23 cellular contexts compared by ENCODE assay signal in the genomic region with DNA sequence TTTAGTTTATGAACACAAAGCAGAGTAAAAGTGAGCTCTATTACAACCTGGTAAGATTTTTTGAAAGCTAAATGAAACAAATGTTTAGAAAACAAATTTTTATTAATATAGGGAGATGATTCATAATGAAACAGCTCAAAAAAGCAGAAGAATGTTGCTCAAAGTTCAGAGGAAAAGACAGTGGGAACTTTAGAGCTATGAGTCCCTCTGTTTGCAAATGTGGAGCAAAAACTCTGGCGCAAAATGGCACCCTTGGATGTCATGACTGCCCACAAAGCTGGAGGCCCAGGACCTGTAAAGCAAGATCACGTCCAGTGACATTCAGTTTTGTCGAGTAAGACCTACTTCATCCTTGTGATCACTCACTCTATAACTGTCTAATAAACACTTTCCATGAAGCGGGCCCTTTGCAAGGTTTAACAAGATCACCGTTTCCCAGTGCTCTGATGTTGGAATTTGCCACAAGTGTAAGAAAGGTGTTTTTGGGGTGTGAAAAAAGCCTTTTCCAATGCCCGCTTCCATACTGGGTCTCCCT. TPM values are rescaled to one million over a fixed set of nuclear protein-coding genes. Genes with fewer than 3 reads are reported as not detected.
DNase-seq lines count a peak whose midpoint lies in the region; ATAC-seq, FAIRE-seq and TF ChIP-seq lines count a peak whose summit lies in the region.
"Had no signal": no experiment of that assay in that cellular context is flagged by ENCODE, and none has a peak within 500 bp of the region (broad histone marks: within the 10 kb centered on the region; RNA-seq: fewer than 3 reads in every experiment).

No MANE protein-coding gene starts in this region.

- FAIRE-seq in pancreas (lab: Jason Lieb, UNC): peak; percentile 34
- FAIRE-seq: urothelium cell line had no signal

- in situ Hi-C loops in HAP-1 (cut with MboI; ENCODE audit: low sequenced_read_pairs): no loop called here

- peak overlapping the region; percentile 40; the same call in 1 of the 2 replicates for H3K27ac Mint-ChIP-seq in HFFc6
- H3K27ac Mint-ChIP-seq: activated CD8-positive, alpha-beta T cell treated with anti-CD3 and anti-CD28 coated beads for 36 hours; activated naive CD4-positive, alpha-beta T cell treated with anti-CD3 and anti-CD28 coated beads, Interleukin-2, amount 50 U/mL, for 72 hours; activated T-cell treated with anti-CD3 and anti-CD28 coated beads, Interleukin-2, amount 50 U/mL, for 72 hours; brain; H9; memory B cell had no signal

- peak overlapping the region; percentile 81 for H3K4me2 ChIP-seq in OCI-LY3 (ENCODE audit: low read length)

- H3K4me1 ChIP-seq in OCI-LY3 (ENCODE audit: low read length): peaks cover 24% of the 10 kb centered on the region
- H3K4me1 ChIP-seq in pancreas: no peaks in the 10 kb centered on the region
- H3K4me1 ChIP-seq in HAP-1: no peaks in the 10 kb centered on the region
- H3K4me1 ChIP-seq: parathyroid adenoma had no signal

- H3K27me3 Mint-ChIP-seq in HFFc6 (ENCODE audit: insufficient read depth): no peaks in the 10 kb centered on the region
- H3K27me3 Mint-ChIP-seq: memory B cell had no signal

- H3K4me3 ChIP-seq in OCI-LY3 (ENCODE audit: low read length): peak overlapping the region; percentile 49; the same call in 1 of the 2 replicates
- H3K4me3 ChIP-seq in pancreas: no peak overlapping the region
- H3K4me3 ChIP-seq in HAP-1: no peak overlapping the region

- H3K27ac ChIP-seq in OCI-LY3 (ENCODE audit: low read length) (peak overlapping the region; percentile 29; the same call in 1 of the 2 replicates), pancreas (no peak overlapping the region)
- H3K27ac ChIP-seq: parathyroid adenoma, VCaP had no signal

- H3K27me3 ChIP-seq in OCI-LY3 (ENCODE audit: low read depth, low read length) (peaks cover 2% of the 10 kb centered on the region), pancreas (no peaks in the 10 kb centered on the region), HAP-1 (ENCODE audit: low read depth) (peaks cover 6% of the 10 kb centered on the region)

- H3K36me3 ChIP-seq in OCI-LY3 (replicated peaks; ENCODE audit: low read depth, low read length) (no peaks in the 10 kb centered on the region), pancreas (no peaks in the 10 kb centered on the region), HAP-1 (replicated peaks) (no peaks in the 10 kb centered on the region)

- DNase-seq in HFFc6 (no peak), pancreas (no peak), HAP-1 (ENCODE audit: low spot score in 2 of 2) (no peak)
- DNase-seq in activated CD4-positive, alpha-beta T cell treated with anti-CD3 and anti-CD28 coated beads, Interleukin-2, amount 50 U/mL, for 1 hour: no peak
- no peak for DNase-seq in activated CD4-positive, alpha-beta T cell treated with anti-CD3 and anti-CD28 coated beads for 48 hours
- DNase-seq: activated CD8-positive, alpha-beta T cell treated with anti-CD3 and anti-CD28 coated beads for 36 hours; activated T-cell treated with anti-CD3 and anti-CD28 coated beads, Interleukin-2, amount 50 U/mL, for 72 hours; COR-L47; cortex of kidney; H9; naive thymus-derived CD8-positive, alpha-beta T cell; NCI-H1930; NCI-H345; stimulated activated CD4-positive, alpha-beta T cell treated with anti-CD3 and anti-CD28 coated beads, Interleukin-2, amount 100 ng/mL, for 48 hours had no signal

- 84 to 96% methylated on average over 6 of the region's 6 CpGs for WGBS in pancreas, 2 donors

- H3K36me3 Mint-ChIP-seq in HFFc6 (ENCODE audit: low read depth): no peaks in the 10 kb centered on the region
- H3K36me3 Mint-ChIP-seq: activated naive CD4-positive, alpha-beta T cell treated with anti-CD3 and anti-CD28 coated beads, Interleukin-2, amount 50 U/mL, for 72 hours; brain; memory B cell; naive thymus-derived CD8-positive, alpha-beta T cell had no signal

- TF ChIP-seq CTCF in HFFc6 (IDR thresholded peaks at IDR 0.05) (no peak), OCI-LY3 (IDR thresholded peaks at IDR 0.05; ENCODE audit: low read depth, low read length) (no peak), pancreas (IDR thresholded peaks at IDR 0.05) (no peak)

- no peaks in the 10 kb centered on the region for H3K9me3 Mint-ChIP-seq in HFFc6
- H3K9me3 Mint-ChIP-seq: activated CD8-positive, alpha-beta T cell treated with anti-CD3 and anti-CD28 coated beads for 36 hours; activated naive CD4-positive, alpha-beta T cell treated with anti-CD3 and anti-CD28 coated beads, Interleukin-2, amount 50 U/mL, for 72 hours; activated T-cell treated with anti-CD3 and anti-CD28 coated beads, Interleukin-2, amount 50 U/mL, for 72 hours; brain; H9; memory B cell; naive thymus-derived CD8-positive, alpha-beta T cell had no signal

- H3K4me3 Mint-ChIP-seq in HFFc6: no peak overlapping the region
- H3K4me3 Mint-ChIP-seq: activated CD8-positive, alpha-beta T cell treated with anti-CD3 and anti-CD28 coated beads for 36 hours; activated T-cell treated with anti-CD3 and anti-CD28 coated beads, Interleukin-2, amount 50 U/mL, for 72 hours; brain; H9; memory B cell; naive thymus-derived CD8-positive, alpha-beta T cell had no signal

- peak; percentile 43 for ATAC-seq in GM18517 (IDR thresholded peaks at IDR 0.05; ENCODE audit: unreplicated experiment)
- no peak for ATAC-seq in pancreas
- ATAC-seq in GM21447 (IDR thresholded peaks at IDR 0.05; ENCODE audit: unreplicated experiment): no peak

- intact Hi-C loops in pancreas (cut with DNase I): no loop called here

- H2AFZ ChIP-seq in OCI-LY3 (ENCODE audit: low read depth, low read length): peak overlapping the region; percentile 62
- H2AFZ ChIP-seq: parathyroid adenoma had no signal

- H3K4me1 Mint-ChIP-seq in HFFc6 (ENCODE audit: low read depth): peaks cover 64% of the 10 kb centered on the region
- H3K4me1 Mint-ChIP-seq: H9 had no signal

- H4K20me1 ChIP-seq in OCI-LY3 (ENCODE audit: insufficient read depth, low read length): no peaks in the 10 kb centered on the region

- no peaks in the 10 kb centered on the region for H3K9me3 ChIP-seq in OCI-LY3 (ENCODE audit: insufficient read depth, low read length)
- no peaks in the 10 kb centered on the region for H3K9me3 ChIP-seq in pancreas
- H3K9me3 ChIP-seq in HAP-1: no peaks in the 10 kb centered on the region

- H3K79me2 ChIP-seq in OCI-LY3 (ENCODE audit: low read length): no peaks in the 10 kb centered on the region
- H3K79me2 ChIP-seq: parathyroid adenoma had no signal

- peak overlapping the region; percentile 32; the same call in 1 of the 2 replicates for H3K9ac ChIP-seq in OCI-LY3 (ENCODE audit: low read length)
- H3K9ac ChIP-seq: parathyroid adenoma had no signal

RNA-seq across cellular contexts. Expression of a gene that starts 9.1 kb away (rescaled TPM):
- total RNA-seq in HFFc6 (2021; fragmentation: NEBNext Ultra II Directional; extraction: Animal tissue kit (Norgen Biotek cat#: 25700)): 10 to 100 TPM in 5 of 6 experiments, 1 to 10 TPM in 1; 6.5 to 15.7 (median 15.2) TPM
- under 1 TPM in 4 of 6 donors, not detected in 2; 0.34 to 0.84 (median 0.39) TPM for total RNA-seq in pancreas
- under 1 TPM; 0.08 to 0.19 TPM for polyA plus RNA-seq in pancreas

Comparison
In these comparisons a context has a peak if more than half of its experiments do, and no peak if none do; other contexts are left out.
1. RNA of a gene that starts 9.1 kb away (total RNA-seq): 6.5 to 15.7 TPM in HFFc6; 0.34 to 0.84 TPM in pancreas; every median in the first group is over 4 times any median in the second.